ENCODE assay signal across 12 cellular contexts in genomic region chr12:85527192-85527591, GRCh38.
DNase-seq lines count a peak whose midpoint lies in the region; ATAC-seq, FAIRE-seq and TF ChIP-seq lines count a peak whose summit lies in the region.
"Had no signal": no experiment of that assay in that cellular context is flagged by ENCODE, and none has a peak within 500 bp of the region (broad histone marks: within the 10 kb centered on the region; RNA-seq: fewer than 3 reads in every experiment).

No MANE protein-coding gene starts in this region.

- no peak for TF ChIP-seq CTCF in GM12878 (IDR thresholded peaks at IDR 0.05 in 2 of 3, conservative IDR thresholded peaks at IDR 0.05 in 1 of 3; ENCODE audit: control insufficient read depth in 2 of 3, extremely low read depth in 1 of 3, insufficient read depth in 1 of 3, low read depth in 3 of 3, low read length in 3 of 3)

- ATAC-seq in GM18870 (IDR thresholded peaks at IDR 0.05; ENCODE audit: unreplicated experiment) (peak; percentile 70), GM21576 (IDR thresholded peaks at IDR 0.05; ENCODE audit: unreplicated experiment) (peak; percentile 71), HG03097 (IDR thresholded peaks at IDR 0.05; ENCODE audit: low FRiP score, unreplicated experiment) (peak; percentile 62), GM12878 (peak; percentile 76)

- H2AFZ ChIP-seq in GM12878 (ENCODE audit: control insufficient read depth, low read depth, low read length) = peak overlapping the region; percentile 75

- CTCF ChIA-PET in GM12878 (lab: Yijun Ruan, JAX) = interaction anchor here (0.7 to 1.3 kb wide), 2 partner anchors 15 to 17 kb away, joined by 3 read pairs; no protein-coding TSS in a partner anchor

- H3K4me2 ChIP-seq in GM12878 (ENCODE audit: control insufficient read depth, insufficient read depth) = peak overlapping the region; percentile 81

- POLR2A ChIA-PET in GM12878 (lab: Charles Lee) = interaction anchor here (1.1 to 1.4 kb wide), 2 partner anchors 11 to 17 kb away, joined by 3 to 4 read pairs; no protein-coding TSS in a partner anchor

- SMC1A ChIA-PET in GM12878 (lab: Charles Lee; ENCODE audit: uncharacterized antibody, unreplicated experiment) = interaction anchor here (0.9 to 1.6 kb wide), 7 partner anchors 9 to 23 kb away, joined by 3 to 10 read pairs (median 4); no protein-coding TSS in a partner anchor

- WGBS in GM12878 (ENCODE audit: insufficient coverage, insufficient replicate concordance, low lambda C conversion rate, missing lambda C conversion rate) = 0% methylated on average over 2 of the region's 2 CpGs

- H3K9me3 ChIP-seq in GM12878 (replicated peaks; ENCODE audit: control insufficient read depth, insufficient read depth, low read length) (no peaks in the 10 kb centered on the region; the same call in 2 of the 3 replicates), HAP-1 (no peaks in the 10 kb centered on the region)

- TF ChIP-seq RAD21 in GM12878 (IDR thresholded peaks at IDR 0.05; ENCODE audit: insufficient read depth, low read depth, low read length) = no peak

- DNase-seq in GM12878 (ENCODE audit: low read depth, low spot score) (peak; percentile 25), T-helper 2 cell (no peak), HUDEP-2 (lab: John Stamatoyannopoulos, UW; ENCODE audit: unreplicated experiment in 76 of 76) (no peak), HAP-1 (ENCODE audit: low spot score in 2 of 2) (no peak)
- DNase-seq in activated naive CD4-positive, alpha-beta T cell treated with Interleukin-2 at 50 U/mL for 16 hours = no peak
- DNase-seq: activated T-cell treated with anti-CD3 and anti-CD28 coated beads, Interleukin-2, amount 50 U/mL, for 24 hours; DMS153; NCI-H1417 treated with DMSO at 0.1 percent for 48 hours had no signal

- H3K27ac ChIP-seq in GM12878 (ENCODE audit: control insufficient read depth, insufficient read depth) = peak overlapping the region; percentile 91
- H3K27ac ChIP-seq: HL-60 had no signal

- RAD21 ChIA-PET in GM12878 (lab: Charles Lee; ENCODE audit: unreplicated experiment) = interaction anchor here (1.1 to 1.8 kb wide), 3 partner anchors 17 to 340 kb away, joined by 3 to 7 read pairs (median 4); no protein-coding TSS in a partner anchor

- H3K4me3 ChIP-seq in GM12878 (peak overlapping the region; percentile 53; the same call in 1 of the 2 replicates), HAP-1 (no peak overlapping the region)

- BruUV-seq in GM12878 (replicated peaks; lab: Mats Ljungman, UMichigan) = no TSS peak

- in situ Hi-C loops in GM12878 (cut with MboI) = no loop called here
- in situ Hi-C loops in HAP-1 (cut with MboI; ENCODE audit: low sequenced_read_pairs) = no loop called here

- H3K27me3 ChIP-seq in GM12878 (replicated peaks in 1 of 2; ENCODE audit: control insufficient read depth in 2 of 2, insufficient read depth in 2 of 2, low read length in 1 of 2) (no peaks in the 10 kb centered on the region), HAP-1 (ENCODE audit: low read depth) (no peaks in the 10 kb centered on the region)

- intact Hi-C loops in GM12878 (cut with micrococcal nuclease; ENCODE audit: unreplicated experiment) = no loop called here

- H3K36me3 ChIP-seq in GM12878 (ENCODE audit: control insufficient read depth in 2 of 2, insufficient read depth in 2 of 2, low read length in 1 of 2) = no peaks in the 10 kb centered on the region
- H3K36me3 ChIP-seq in HAP-1 (replicated peaks) = no peaks in the 10 kb centered on the region

- peak overlapping the region; percentile 67 for H3K9ac ChIP-seq in GM12878 (ENCODE audit: control insufficient read depth, insufficient read depth, low read length)

- H3K79me2 ChIP-seq in GM12878 (ENCODE audit: control insufficient read depth, insufficient read depth, low read length) = no peaks in the 10 kb centered on the region

- no peaks in the 10 kb centered on the region for H4K20me1 ChIP-seq in GM12878 (ENCODE audit: control insufficient read depth, insufficient read depth)

- 0 out of 2 replicates have a peak, but pooled peaks have one; percentile 30 for TF ChIP-seq POLR2A in GM12878 (IDR thresholded peaks at IDR 0.05; ENCODE audit: low read depth, low read length)

- no peak; a peak in 1 of 4 replicates for TF ChIP-seq EP300 in GM12878 (IDR thresholded peaks at IDR 0.05; ENCODE audit: borderline replicate concordance in 1 of 2, control insufficient read depth in 1 of 2, low read depth in 2 of 2, low read length in 2 of 2)

- peak; percentile 54 for FAIRE-seq in GM12878 (lab: Jason Lieb, UNC)

- H3K4me1 ChIP-seq in GM12878 (ENCODE audit: control insufficient read depth, insufficient read depth, low read length) = peaks cover 24% of the 10 kb centered on the region
- no peaks in the 10 kb centered on the region for H3K4me1 ChIP-seq in HAP-1

TF ChIP-seq in GM12878, 131 proteins besides CTCF, POLR2A, EP300 and RAD21 (continues in another document):
- TF ChIP-seq, protein P1, sequence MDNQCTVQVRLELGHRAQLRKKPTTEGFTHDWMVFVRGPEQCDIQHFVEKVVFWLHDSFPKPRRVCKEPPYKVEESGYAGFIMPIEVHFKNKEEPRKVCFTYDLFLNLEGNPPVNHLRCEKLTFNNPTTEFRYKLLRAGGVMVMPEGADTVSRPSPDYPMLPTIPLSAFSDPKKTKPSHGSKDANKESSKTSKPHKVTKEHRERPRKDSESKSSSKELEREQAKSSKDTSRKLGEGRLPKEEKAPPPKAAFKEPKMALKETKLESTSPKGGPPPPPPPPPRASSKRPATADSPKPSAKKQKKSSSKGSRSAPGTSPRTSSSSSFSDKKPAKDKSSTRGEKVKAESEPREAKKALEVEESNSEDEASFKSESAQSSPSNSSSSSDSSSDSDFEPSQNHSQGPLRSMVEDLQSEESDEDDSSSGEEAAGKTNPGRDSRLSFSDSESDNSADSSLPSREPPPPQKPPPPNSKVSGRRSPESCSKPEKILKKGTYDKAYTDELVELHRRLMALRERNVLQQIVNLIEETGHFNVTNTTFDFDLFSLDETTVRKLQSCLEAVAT (IDR thresholded peaks at IDR 0.05) = 0 out of 2 replicates have a peak, but pooled peaks have one; percentile 50
- TF ChIP-seq SMARCA5 (IDR thresholded peaks at IDR 0.05) = 0 out of 2 replicates have a peak, but pooled peaks have one; percentile 32
- no peak for TF ChIP-seq TCF12 (IDR thresholded peaks at IDR 0.05; ENCODE audit: low read depth, low read length)
- peak; percentile 47; the same call in 1 of the 2 replicates for TF ChIP-seq ZNF687 (IDR thresholded peaks at IDR 0.05)
- TF ChIP-seq NR2C1 (IDR thresholded peaks at IDR 0.05) = 0 out of 2 replicates have a peak, but pooled peaks have one; percentile 6
- TF ChIP-seq MTA2 (IDR thresholded peaks at IDR 0.05; ENCODE audit: low read depth) = peak; percentile 34; the same call in 1 of the 2 replicates
- TF ChIP-seq RUNX3 (IDR thresholded peaks at IDR 0.05; ENCODE audit: low read length) = peak; percentile 69
- TF ChIP-seq RBBP5 (conservative IDR thresholded peaks at IDR 0.05) = no peak
- TF ChIP-seq, protein P2, sequence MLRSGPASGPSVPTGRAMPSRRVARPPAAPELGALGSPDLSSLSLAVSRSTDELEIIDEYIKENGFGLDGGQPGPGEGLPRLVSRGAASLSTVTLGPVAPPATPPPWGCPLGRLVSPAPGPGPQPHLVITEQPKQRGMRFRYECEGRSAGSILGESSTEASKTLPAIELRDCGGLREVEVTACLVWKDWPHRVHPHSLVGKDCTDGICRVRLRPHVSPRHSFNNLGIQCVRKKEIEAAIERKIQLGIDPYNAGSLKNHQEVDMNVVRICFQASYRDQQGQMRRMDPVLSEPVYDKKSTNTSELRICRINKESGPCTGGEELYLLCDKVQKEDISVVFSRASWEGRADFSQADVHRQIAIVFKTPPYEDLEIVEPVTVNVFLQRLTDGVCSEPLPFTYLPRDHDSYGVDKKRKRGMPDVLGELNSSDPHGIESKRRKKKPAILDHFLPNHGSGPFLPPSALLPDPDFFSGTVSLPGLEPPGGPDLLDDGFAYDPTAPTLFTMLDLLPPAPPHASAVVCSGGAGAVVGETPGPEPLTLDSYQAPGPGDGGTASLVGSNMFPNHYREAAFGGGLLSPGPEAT (IDR thresholded peaks at IDR 0.05; ENCODE audit: low read depth) = peak; percentile 25; the same call in 1 of the 2 replicates
- 0 out of 2 replicates have a peak, but pooled peaks have one; percentile 7 for TF ChIP-seq YY1 (IDR thresholded peaks at IDR 0.05; ENCODE audit: low read depth, low read length)
- TF ChIP-seq IKZF1 (conservative IDR thresholded peaks at IDR 0.05) = 0 out of 2 replicates have a peak, but pooled peaks have one; percentile 32
- TF ChIP-seq EED (IDR thresholded peaks at IDR 0.05; ENCODE audit: low read depth) = no peak
- peak; percentile 94; the same call in 2 of the 3 replicates for TF ChIP-seq POU2F2 (IDR thresholded peaks at IDR 0.05; ENCODE audit: borderline replicate concordance, low read depth, low read length)
- TF ChIP-seq MYB (IDR thresholded peaks at IDR 0.05; ENCODE audit: borderline replicate concordance, low read depth, low read length) = peak; percentile 79; the same call in 1 of the 2 replicates
